ENCODE assay signal across 18 cellular contexts in genomic region chr1:17080085-17080759, GRCh38. TPM values are rescaled to one million over a fixed set of nuclear protein-coding genes. Genes with fewer than 3 reads are reported as not detected.
DNase-seq lines count a peak whose midpoint lies in the region; ATAC-seq, FAIRE-seq and TF ChIP-seq lines count a peak whose summit lies in the region.
"Had no signal": no experiment of that assay in that cellular context is flagged by ENCODE, and none has a peak within 500 bp of the region (broad histone marks: within the 10 kb centered on the region; RNA-seq: fewer than 3 reads in every experiment).

No MANE protein-coding gene starts in this region.

- H3K36me3 Mint-ChIP-seq in activated CD8-positive, alpha-beta T cell treated with anti-CD3 and anti-CD28 coated beads, Interleukin-2, amount 10 ng/mL, durations not matched to agents 7 days and 5 days (ENCODE audit: low read depth), result no peaks in the 10 kb centered on the region
- H3K36me3 Mint-ChIP-seq: CD8-positive, alpha-beta memory T cell had no signal

- no peak overlapping the region for H3K27ac Mint-ChIP-seq in activated CD8-positive, alpha-beta T cell treated with anti-CD3 and anti-CD28 coated beads, Interleukin-2, amount 10 ng/mL, durations not matched to agents 7 days and 5 days

- TF ChIP-seq EP300 in SK-N-SH (IDR thresholded peaks at IDR 0.05; ENCODE audit: borderline replicate concordance in 1 of 2, low read depth in 1 of 2, low read length in 1 of 2) (no peak), K562 (IDR thresholded peaks at IDR 0.05; ENCODE audit: low read length) (no peak)

- no peak for TF ChIP-seq POLR2A in K562 (conservative IDR thresholded peaks at IDR 0.05)

- H3K27me3 ChIP-seq in SK-N-SH (ENCODE audit: insufficient read depth), result no peaks in the 10 kb centered on the region; the same call in 1 of the 2 replicates
- H3K27me3 ChIP-seq in K562 (ENCODE audit: control insufficient read depth in 2 of 2, insufficient read depth in 2 of 2, low read length in 2 of 2), result peaks cover 42 to 74% of the 10 kb centered on the region in 2 experiments
- H3K27me3 ChIP-seq in osteoblast (ENCODE audit: insufficient read depth, low read length), result peaks cover 6% of the 10 kb centered on the region
- no peaks in the 10 kb centered on the region for H3K27me3 ChIP-seq in skeletal muscle tissue (ENCODE audit: control insufficient read depth in 3 of 3, insufficient read depth in 3 of 3, low read length in 3 of 3)
- H3K27me3 ChIP-seq: BLaER1 had no signal

- BruUV-seq in K562 (replicated peaks; lab: Mats Ljungman, UMichigan), result no TSS peak

- H3K4me1 Mint-ChIP-seq in activated CD8-positive, alpha-beta T cell treated with anti-CD3 and anti-CD28 coated beads, Interleukin-2, amount 10 ng/mL, durations not matched to agents 7 days and 5 days (ENCODE audit: low read depth), result peaks cover 4% of the 10 kb centered on the region
- H3K4me1 Mint-ChIP-seq: CD8-positive, alpha-beta memory T cell had no signal

- H3K4me3 ChIP-seq in SK-N-SH (ENCODE audit: low read depth in 2 of 2, low read length in 1 of 2) (no peak overlapping the region), K562 (no peak overlapping the region), osteoblast (ENCODE audit: insufficient read depth, low read length) (no peak overlapping the region), skeletal muscle tissue (ENCODE audit: low read length in 3 of 3) (no peak overlapping the region)
- H3K4me3 ChIP-seq: BLaER1, GM23248 had no signal

- H3K27ac ChIP-seq in SK-N-SH (ENCODE audit: low read depth in 2 of 2, low read length in 1 of 2) (no peak overlapping the region), K562 (ENCODE audit: extremely low read depth, low read depth, low read length) (no peak overlapping the region), osteoblast (ENCODE audit: low read depth, low read length) (no peak overlapping the region), skeletal muscle tissue (ENCODE audit: low read depth, low read length) (peak overlapping the region; percentile 59)
- H3K27ac ChIP-seq: 22Rv1, BLaER1, GM23248 had no signal

- H3K27me3 Mint-ChIP-seq in activated CD8-positive, alpha-beta T cell treated with anti-CD3 and anti-CD28 coated beads, Interleukin-2, amount 10 ng/mL, durations not matched to agents 7 days and 5 days (ENCODE audit: low read depth), result peaks cover 4% of the 10 kb centered on the region

- H2AFZ ChIP-seq in SK-N-SH (ENCODE audit: low read depth), result no peak overlapping the region
- no peak overlapping the region for H2AFZ ChIP-seq in K562 (ENCODE audit: low read depth, low read length)
- H2AFZ ChIP-seq in osteoblast (ENCODE audit: low read length), result no peak overlapping the region
- H2AFZ ChIP-seq: GM23248 had no signal

- DNase-seq in SK-N-SH (no peak), K562 (ENCODE audit: extremely low read depth in 1 of 4, low spot score in 3 of 4) (no peak), osteoblast (ENCODE audit: insufficient read length, low spot score, missing footprints) (peak; percentile 23), GM13977 (ENCODE audit: low spot score) (no peak)
- no peak for DNase-seq in activated CD8-positive, alpha-beta T cell treated with anti-CD3 and anti-CD28 coated beads, Interleukin-2, amount 10 ng/mL, durations not matched to agents 7 days and 5 days
- DNase-seq: AML-193; Caco-2; CD8-positive, alpha-beta memory T cell; GM23248; H7 had no signal

- FAIRE-seq in K562 (lab: Jason Lieb, UNC), result no peak
- FAIRE-seq: G401.6, GM12892, GM19239 had no signal

- H3K9ac ChIP-seq in SK-N-SH (no peak overlapping the region), K562 (ENCODE audit: insufficient read depth in 1 of 2, low read depth in 2 of 2, low read length in 2 of 2) (no peak overlapping the region), skeletal muscle tissue (ENCODE audit: low read depth in 1 of 3, low read length in 3 of 3) (no peak overlapping the region)
- H3K9ac ChIP-seq: BLaER1, GM23248 had no signal

- WGBS in SK-N-SH (ENCODE audit: low lambda C conversion rate), result 71% methylated on average over 8 of the region's 8 CpGs
- 8% methylated on average over 8 of the region's 8 CpGs for WGBS in K562 (ENCODE audit: insufficient coverage, low coverage, missing lambda C conversion rate)

- no peaks in the 10 kb centered on the region for H3K9me3 Mint-ChIP-seq in activated CD8-positive, alpha-beta T cell treated with anti-CD3 and anti-CD28 coated beads, Interleukin-2, amount 10 ng/mL, durations not matched to agents 7 days and 5 days (ENCODE audit: insufficient read depth)
- H3K9me3 Mint-ChIP-seq: CD8-positive, alpha-beta memory T cell had no signal

- no peak for TF ChIP-seq RAD21 in SK-N-SH (IDR thresholded peaks at IDR 0.05; ENCODE audit: low read length)
- no peak for TF ChIP-seq RAD21 in K562 (CRISPR knock-in tag; conservative IDR thresholded peaks at IDR 0.05 in 1 of 2, IDR thresholded peaks at IDR 0.05 in 1 of 2)

- TF ChIP-seq CTCF in SK-N-SH (IDR thresholded peaks at IDR 0.05) (no peak), K562 (IDR thresholded peaks at IDR 0.05 in 2 of 3, conservative IDR thresholded peaks at IDR 0.05 in 1 of 3; ENCODE audit: insufficient read depth in 2 of 3, low read depth in 1 of 3, low read length in 3 of 3) (no peak), osteoblast (IDR thresholded peaks at IDR 0.05; ENCODE audit: extremely low read depth, low read depth, low read length) (no peak), GM13977 (IDR thresholded peaks at IDR 0.05; ENCODE audit: extremely low read depth, insufficient read depth, missing control alignments) (no peak)

- H4K20me1 ChIP-seq in SK-N-SH (ENCODE audit: insufficient read depth) (no peaks in the 10 kb centered on the region), K562 (replicated peaks; ENCODE audit: control insufficient read depth, insufficient read depth, low read length) (peaks cover 5% of the 10 kb centered on the region; the same call in 1 of the 2 replicates), osteoblast (ENCODE audit: insufficient read depth, low read length) (no peaks in the 10 kb centered on the region)
- H4K20me1 ChIP-seq: BLaER1 had no signal

- H3K4me1 ChIP-seq in SK-N-SH (ENCODE audit: control insufficient read depth in 1 of 2, insufficient read depth in 2 of 2, low read depth in 1 of 2, low read length in 1 of 2) (no peaks in the 10 kb centered on the region), K562 (replicated peaks in 1 of 2; ENCODE audit: control insufficient read depth in 2 of 2, insufficient read depth in 2 of 2, low read length in 2 of 2) (no peaks in the 10 kb centered on the region; a peak in 1 of 5 replicates), osteoblast (ENCODE audit: insufficient read depth, low read length) (no peaks in the 10 kb centered on the region), skeletal muscle tissue (ENCODE audit: control insufficient read depth in 3 of 3, insufficient read depth in 3 of 3, low read length in 3 of 3) (peaks cover 26 to 40% (median 32%) of the 10 kb centered on the region in 3 donors)
- H3K4me1 ChIP-seq: BLaER1, Caco-2 had no signal

- H3K4me3 Mint-ChIP-seq in activated CD8-positive, alpha-beta T cell treated with anti-CD3 and anti-CD28 coated beads, Interleukin-2, amount 10 ng/mL, durations not matched to agents 7 days and 5 days, result no peak overlapping the region
- H3K4me3 Mint-ChIP-seq: CD8-positive, alpha-beta memory T cell had no signal

- CTCF ChIA-PET in SK-N-SH (lab: Yijun Ruan, JAX), result interaction anchor here (0.6 to 1.5 kb wide), 5 partner anchors 18 to 256 kb away, joined by 3 to 4 read pairs (median 3); no protein-coding TSS in a partner anchor
- CTCF ChIA-PET in K562 (lab: Yijun Ruan, JAX; ENCODE audit: low intra/inter-chr PET ratio), result no interaction called here
- CTCF ChIA-PET in activated CD8-positive, alpha-beta T cell treated with anti-CD3 and anti-CD28 coated beads, Interleukin-2, amount 10 ng/mL, durations not matched to agents 7 days and 5 days (lab: Charles Lee), result no interaction called here

- H3K36me3 ChIP-seq in SK-N-SH (replicated peaks in 1 of 2; ENCODE audit: control insufficient read depth in 1 of 2, insufficient read depth in 2 of 2, low read length in 1 of 2) (no peaks in the 10 kb centered on the region), K562 (ENCODE audit: control insufficient read depth, insufficient read depth, low read length) (no peaks in the 10 kb centered on the region), osteoblast (ENCODE audit: insufficient read depth, low read length) (no peaks in the 10 kb centered on the region), skeletal muscle tissue (ENCODE audit: control insufficient read depth in 3 of 3, insufficient read depth in 3 of 3, low read length in 3 of 3) (peaks cover 62 to 69% (median 63%) of the 10 kb centered on the region in 3 donors)
- H3K36me3 ChIP-seq: BLaER1 had no signal

- POLR2A ChIA-PET in SK-N-SH (lab: Yijun Ruan, JAX) (no interaction called here), K562 (lab: Yijun Ruan, JAX) (interaction anchor here (0.7 kb wide), 2 partner anchors 23 to 322 kb away, joined by 3 read pairs; no protein-coding TSS in a partner anchor)
- POLR2A ChIA-PET in activated CD8-positive, alpha-beta T cell treated with anti-CD3 and anti-CD28 coated beads, Interleukin-2, amount 10 ng/mL, durations not matched to agents 7 days and 5 days (lab: Charles Lee), result no interaction called here

- ATAC-seq in SK-N-SH treated with all-trans-retinoic acid at 6 μM for 48 hours (no peak), K562 (no peak), GM21515 (IDR thresholded peaks at IDR 0.05; ENCODE audit: unreplicated experiment) (no peak)
- ATAC-seq in activated CD8-positive, alpha-beta T cell treated with anti-CD3 and anti-CD28 coated beads, Interleukin-2, amount 10 ng/mL, durations not matched to agents 7 days and 5 days, result no peak

- H3K9me2 ChIP-seq in SK-N-SH, result no peaks in the 10 kb centered on the region

- H3K9me3 ChIP-seq in SK-N-SH, result no peaks in the 10 kb centered on the region
- no peaks in the 10 kb centered on the region for H3K9me3 ChIP-seq in K562 (replicated peaks; ENCODE audit: control insufficient read depth, insufficient read depth, low read depth, low read length)
- H3K9me3 ChIP-seq in osteoblast (ENCODE audit: low read depth, low read length), result no peaks in the 10 kb centered on the region
- no peaks in the 10 kb centered on the region for H3K9me3 ChIP-seq in skeletal muscle tissue (ENCODE audit: control insufficient read depth in 3 of 3, low read length in 3 of 3)
- H3K9me3 ChIP-seq: BLaER1, Caco-2 had no signal

- H3K79me2 ChIP-seq in SK-N-SH (ENCODE audit: insufficient read depth) (no peaks in the 10 kb centered on the region), K562 (ENCODE audit: control insufficient read depth, insufficient read depth, low read length) (no peaks in the 10 kb centered on the region), osteoblast (ENCODE audit: insufficient read depth, low read length) (no peaks in the 10 kb centered on the region)

- intact Hi-C loops in K562 (cut with micrococcal nuclease), result no loop called here

- H3K4me2 ChIP-seq in SK-N-SH, result no peak overlapping the region
- H3K4me2 ChIP-seq in K562 (ENCODE audit: insufficient read depth, low read length), result no peak overlapping the region
- no peak overlapping the region for H3K4me2 ChIP-seq in osteoblast (ENCODE audit: insufficient read depth, low read length)
- H3K4me2 ChIP-seq: BLaER1 had no signal

- H3K9me1 ChIP-seq in K562 (ENCODE audit: control insufficient read depth, insufficient read depth, low read length), result no peaks in the 10 kb centered on the region

- no peaks in the 10 kb centered on the region for H3F3A ChIP-seq in SK-N-SH (replicated peaks; ENCODE audit: insufficient read depth)

- in situ Hi-C loops in K562 (cut with MboI), result no loop called here
- in situ Hi-C loops in GM13977 (cut with MboI; ENCODE audit: low pct_unique_long_range_greater_than_20kb, low sequenced_read_pairs, unreplicated experiment), result no loop called here

RNA-seq across cellular contexts. Expression of gene SDHB, which starts 26.4 kb away (rescaled TPM):
- polyA plus RNA-seq in SK-N-SH (2012; rRNA removed) (128 and 139 TPM in 2 replicates), K562 (2011; rRNA removed) (453 and 554 TPM in 2 replicates), K562 (2014; fragmentation: Illumina TruSeq; extraction: Trizol) (373 and 453 TPM in 2 replicates), K562 (2014; fragmentation: Nextera tagmentation; extraction: Ambion mirVana) (100 to 1,000 TPM; 207 to 339 TPM), K562 (2014; rRNA removed) (390 and 400 TPM in 2 replicates)
- 141 and 150 TPM in 2 replicates for polyA plus RNA-seq in SK-N-SH (2012; cell fraction: cytosol; rRNA removed)
- polyA plus RNA-seq in SK-N-SH (2012; cell fraction: nucleus; rRNA removed), result 65.8 and 77.3 TPM in 2 replicates
- total RNA-seq in K562 (2011; cell fraction: chromatin; rRNA removed; ENCODE audit: low replicate concordance), result 91.4 and 102 TPM in 2 replicates
- total RNA-seq in K562 (2011; cell fraction: nucleolus; rRNA removed), result 89.1 and 94.7 TPM in 2 replicates
- total RNA-seq in K562 (2011; cell fraction: nucleoplasm; rRNA removed), result 110 and 139 TPM in 2 replicates
- total RNA-seq in K562 (2014; rRNA removed) (351 and 360 TPM in 2 replicates), K562 (2014; rRNA removed; fragmentation: Illumina TruSeq; extraction: Trizol) (396 and 465 TPM in 2 replicates), K562 (2015; rRNA removed; fragmentation: Illumina TruSeq; extraction: Trizol) (365 and 377 TPM in 2 replicates), K562 (2021) (263 and 299 TPM in 2 replicates), osteoblast (87.6 and 87.8 TPM in 2 replicates), skeletal muscle tissue (163 TPM)
- polyA plus RNA-seq in K562 (2011; cell fraction: cytosol; rRNA removed), result 249 and 308 TPM in 2 replicates
- polyA plus RNA-seq in K562 (2011; cell fraction: nucleus; rRNA removed), result 138 and 220 TPM in 2 replicates
- 229 and 275 TPM in 2 replicates for polyA plus RNA-seq in K562 (2012)
- polyA minus RNA-seq in K562 (2011; rRNA and poly(A)+ RNA removed), result 703 TPM in 2 replicates
- 133 and 188 TPM in 2 replicates for polyA minus RNA-seq in K562 (2011; cell fraction: cytosol; rRNA and poly(A)+ RNA removed)
- polyA minus RNA-seq in K562 (2011; cell fraction: nucleus; rRNA and poly(A)+ RNA removed), result 40.4 and 84.2 TPM in 2 replicates
- total RNA-seq in activated CD8-positive, alpha-beta T cell treated with anti-CD3 and anti-CD28 coated beads, Interleukin-2, amount 10 ng/mL, durations not matched to agents 7 days and 5 days, result 100 to 1,000 TPM in 1 of 2 experiments, 10 to 100 TPM in 1; 90.4 to 101 TPM

RNA-seq across cellular contexts. Expression of gene PADI2, which starts 39.0 kb away (rescaled TPM):
- polyA plus RNA-seq in SK-N-SH (2012; rRNA removed) (0.52 and 0.58 TPM in 2 replicates), K562 (2011; rRNA removed) (0.01 TPM in 2 replicates), K562 (2014; fragmentation: Illumina TruSeq; extraction: Trizol) (not detected in 2 replicates), K562 (2014; fragmentation: Nextera tagmentation; extraction: Ambion mirVana) (under 1 TPM; 0.01 TPM), K562 (2014; rRNA removed) (not detected in 2 replicates)
- 0.42 and 0.59 TPM in 2 replicates for polyA plus RNA-seq in SK-N-SH (2012; cell fraction: cytosol; rRNA removed)
- 1.2 and 1.4 TPM in 2 replicates for polyA plus RNA-seq in SK-N-SH (2012; cell fraction: nucleus; rRNA removed)
- not detected in 2 replicates for total RNA-seq in K562 (2011; cell fraction: chromatin; rRNA removed; ENCODE audit: low replicate concordance)
- not detected in 2 replicates for total RNA-seq in K562 (2011; cell fraction: nucleolus; rRNA removed)
- not detected in 2 replicates for total RNA-seq in K562 (2011; cell fraction: nucleoplasm; rRNA removed)
- total RNA-seq in K562 (2014; rRNA removed) (not detected in 2 replicates), K562 (2014; rRNA removed; fragmentation: Illumina TruSeq; extraction: Trizol) (not detected in 2 replicates), K562 (2015; rRNA removed; fragmentation: Illumina TruSeq; extraction: Trizol) (not detected in 2 replicates), K562 (2021) (0.11 and 0.13 TPM in 2 replicates), osteoblast (under 0.01 and 0.29 TPM in 2 replicates), skeletal muscle tissue (33.9 TPM)
- polyA plus RNA-seq in K562 (2011; cell fraction: cytosol; rRNA removed), result 0.03 TPM in 1 of 2 replicates, not detected in the other
- polyA plus RNA-seq in K562 (2011; cell fraction: nucleus; rRNA removed), result not detected in 2 replicates
- 0.05 TPM in 1 of 2 replicates, not detected in the other for polyA plus RNA-seq in K562 (2012)
- polyA minus RNA-seq in K562 (2011; rRNA and poly(A)+ RNA removed), result not detected in 2 replicates
- not detected in 2 replicates for polyA minus RNA-seq in K562 (2011; cell fraction: cytosol; rRNA and poly(A)+ RNA removed)
- polyA minus RNA-seq in K562 (2011; cell fraction: nucleus; rRNA and poly(A)+ RNA removed), result not detected in 2 replicates
- not detected for total RNA-seq in activated CD8-positive, alpha-beta T cell treated with anti-CD3 and anti-CD28 coated beads, Interleukin-2, amount 10 ng/mL, durations not matched to agents 7 days and 5 days
- total RNA-seq: CD8-positive, alpha-beta memory T cell had no signal
- polyA plus RNA-seq: CD8-positive, alpha-beta memory T cell had no signal

Comparison
In these comparisons a context has a peak if more than half of its experiments do, and no peak if none do; other contexts are left out.
1. RNA of gene PADI2, which starts 39.0 kb away (total RNA-seq): 33.9 TPM in skeletal muscle tissue (single experiment); not detected in activated CD8-positive, alpha-beta T cell treated with anti-CD3 and anti-CD28 coated beads, Interleukin-2, amount 10 ng/mL, durations not matched to agents 7 days and 5 days, 0.11 to 0.13 TPM in K562 and under 0.01 to 0.29 TPM in osteoblast; every median in the first group is over 10 times any median in the second.
2. Of the 27 proteins assayed by ChIP-seq in both K562 and SK-N-SH: peak only in K562: USF2; only in SK-N-SH: none; in both: USF1; in neither: 25.